In the genomic region with DNA sequence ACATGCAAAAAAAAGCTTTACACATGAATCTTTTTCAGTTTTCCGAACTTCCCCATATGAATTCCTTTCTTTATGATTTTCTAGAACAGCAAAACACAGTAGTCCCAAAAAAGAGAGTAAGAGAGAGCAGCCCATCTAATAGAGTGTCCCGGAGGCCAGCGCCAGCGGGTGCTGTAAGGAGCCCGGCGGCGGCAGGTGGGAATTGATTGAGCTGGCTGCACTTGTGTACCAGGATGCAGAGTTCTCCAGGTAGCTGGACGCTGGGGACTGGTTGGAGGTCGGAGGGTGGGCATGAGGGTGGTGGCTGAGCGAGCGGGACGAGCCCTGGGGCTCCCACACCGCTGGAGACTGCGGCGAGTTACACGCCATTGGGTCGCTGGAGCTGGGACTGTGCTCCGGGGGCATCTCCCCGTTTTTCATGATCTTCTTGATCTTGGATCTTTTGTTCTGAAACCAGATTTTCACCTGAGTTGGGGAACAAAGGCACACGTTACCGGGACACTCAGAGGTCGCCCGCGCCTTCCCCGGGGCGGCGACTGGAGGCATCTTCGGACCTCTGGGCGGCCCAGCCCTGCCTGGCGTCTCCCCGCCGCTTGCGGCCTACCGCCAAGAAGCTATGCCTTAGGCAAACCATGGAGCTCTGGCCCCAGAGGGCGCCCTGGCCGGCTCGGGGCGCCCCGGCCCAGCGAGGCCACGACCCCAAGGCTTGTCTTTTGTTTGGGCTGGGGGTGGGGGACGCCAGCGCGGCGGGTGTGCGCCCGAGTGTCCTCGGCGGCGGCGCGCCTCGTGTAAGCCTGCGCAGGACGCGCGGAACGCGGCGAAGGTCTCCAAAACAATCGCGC, we compare ENCODE assay signal across 19 cellular contexts. TPM values are rescaled to one million over a fixed set of nuclear protein-coding genes. Genes with fewer than 3 reads are reported as not detected.
DNase-seq lines count a peak whose midpoint lies in the region; ATAC-seq and TF ChIP-seq lines count a peak whose summit lies in the region.
"Had no signal": no experiment of that assay in that cellular context is flagged by ENCODE, and none has a peak within 500 bp of the region (broad histone marks: within the 10 kb centered on the region; RNA-seq: fewer than 3 reads in every experiment).

No MANE protein-coding gene starts in this region.

- no peak overlapping the region for H2AFZ ChIP-seq in OCI-LY7 (ENCODE audit: low read length)

- H3K36me3 Mint-ChIP-seq in mesothelial cell of epicardium: peaks cover 7% of the 10 kb centered on the region
- H3K36me3 Mint-ChIP-seq: activated naive CD8-positive, alpha-beta T cell; T-cell had no signal

- peak overlapping the region; percentile 33 for H3K27ac Mint-ChIP-seq in mesothelial cell of epicardium
- H3K27ac Mint-ChIP-seq: activated naive CD8-positive, alpha-beta T cell; HFFc6; T-cell had no signal

- 10% methylated on average over 62 of the region's 62 CpGs for WGBS in right cardiac atrium
- WGBS in heart left ventricle, 4 donors: 4 to 12% (median 10%) methylated on average over 22 to 62 of the region's 62 CpGs
- WGBS in ectodermal cell, 2 experiments: 1% methylated on average over 62 of the region's 62 CpGs

- BruUV-seq in OCI-LY7 (replicated peaks; lab: Mats Ljungman, UMichigan): no TSS peak

- H3K9me2 ChIP-seq in OCI-LY7 (ENCODE audit: insufficient read depth, low read length): no peaks in the 10 kb centered on the region

- peaks cover 94% of the 10 kb centered on the region for H3K27me3 Mint-ChIP-seq in mesothelial cell of epicardium (ENCODE audit: low read depth)

- TF ChIP-seq POLR2A in heart left ventricle (IDR thresholded peaks at IDR 0.05): no peak

- TF ChIP-seq CTCF in heart left ventricle (IDR thresholded peaks at IDR 0.05) (no peak), mesothelial cell of epicardium (IDR thresholded peaks at IDR 0.05; ENCODE audit: unreplicated experiment) (no peak), thoracic aorta (IDR thresholded peaks at IDR 0.05) (no peak), OCI-LY7 (conservative IDR thresholded peaks at IDR 0.05; ENCODE audit: low read length) (no peak)

- peaks cover 77% of the 10 kb centered on the region for H3K4me1 Mint-ChIP-seq in mesothelial cell of epicardium

- CTCF ChIA-PET in OCI-LY7 (lab: Charles Lee; ENCODE audit: unreplicated experiment): no interaction called here

- H3K27ac ChIP-seq in right cardiac atrium (ENCODE audit: low read length) (no peak overlapping the region), heart left ventricle (no peak overlapping the region), ectodermal cell (ENCODE audit: insufficient read depth, low read depth, low read length, poor library complexity, severe bottlenecking) (no peak overlapping the region), thoracic aorta (no peak overlapping the region), OCI-LY7 (ENCODE audit: low read depth, low read length, poor library complexity, severe bottlenecking) (no peak overlapping the region)
- H3K27ac ChIP-seq: gastroesophageal sphincter had no signal

- H3K36me3 ChIP-seq in heart left ventricle (no peaks in the 10 kb centered on the region), ectodermal cell (ENCODE audit: control insufficient read depth, insufficient read depth, low read length) (no peaks in the 10 kb centered on the region), thoracic aorta (no peaks in the 10 kb centered on the region), OCI-LY7 (ENCODE audit: insufficient read depth, low read length) (no peaks in the 10 kb centered on the region)
- H3K36me3 ChIP-seq: gastroesophageal sphincter had no signal

- no peaks in the 10 kb centered on the region for H4K20me1 ChIP-seq in OCI-LY7 (ENCODE audit: insufficient read depth, low read length)

- intact Hi-C loops in right cardiac atrium (cut with DNase I) (loop anchor here (10.0 kb wide), 3 partner anchors 606 to 1106 kb away; no protein-coding TSS in a partner anchor), heart left ventricle (cut with DNase I) (loop anchor here in 6 of 10 donors (10.0 kb wide), 4 partner anchors 306 to 1296 kb away; no protein-coding TSS in a partner anchor), OCI-LY7 (cut with micrococcal nuclease; ENCODE audit: unreplicated experiment) (no loop called here)

- no peaks in the 10 kb centered on the region for H3K9me3 Mint-ChIP-seq in mesothelial cell of epicardium
- H3K9me3 Mint-ChIP-seq: T-cell had no signal

- H3K27me3 ChIP-seq in right cardiac atrium (ENCODE audit: control insufficient read depth, insufficient read depth) (no peaks in the 10 kb centered on the region), heart left ventricle (peaks cover 56 to 99% (median 97%) of the 10 kb centered on the region in 9 donors), ectodermal cell (ENCODE audit: control insufficient read depth, insufficient read depth, low read length, poor library complexity, severe bottlenecking) (peaks cover 100% of the 10 kb centered on the region), thoracic aorta (replicated peaks; ENCODE audit: insufficient read depth) (peaks cover 38% of the 10 kb centered on the region)

- H3K4me3 ChIP-seq in right cardiac atrium (ENCODE audit: low read length) (peak overlapping the region; percentile 12), heart left ventricle (no peak overlapping the region), ectodermal cell (ENCODE audit: insufficient read depth, low read depth, low read length) (peak overlapping the region; percentile 20), thoracic aorta (peak overlapping the region; percentile 39), OCI-LY7 (ENCODE audit: low read depth, low read length, poor library complexity, severe bottlenecking) (no peak overlapping the region)
- H3K4me3 ChIP-seq: gastroesophageal sphincter, K562 had no signal

- ATAC-seq in right cardiac atrium: no peak
- no peak for ATAC-seq in heart left ventricle
- no peak for ATAC-seq in thoracic aorta (ENCODE audit: insufficient number of reproducible peaks, low FRiP score, low read depth)
- no peak for ATAC-seq in HG03135 (IDR thresholded peaks at IDR 0.05; ENCODE audit: unreplicated experiment)
- ATAC-seq: gastroesophageal sphincter, K562, T-cell had no signal

- peak overlapping the region; percentile 93 for H3K4me3 Mint-ChIP-seq in mesothelial cell of epicardium
- H3K4me3 Mint-ChIP-seq: HFFc6 had no signal

- no peaks in the 10 kb centered on the region for H3K79me2 ChIP-seq in OCI-LY7 (ENCODE audit: insufficient read depth, low read depth, low read length)

- POLR2A ChIA-PET in OCI-LY7 (lab: Charles Lee): no interaction called here

- peaks cover 8% of the 10 kb centered on the region for H3K4me1 ChIP-seq in right cardiac atrium (ENCODE audit: control insufficient read depth, insufficient read depth, low read length)
- peaks cover 0 to 59% (median 14%) of the 10 kb centered on the region in 12 donors for H3K4me1 ChIP-seq in heart left ventricle
- peaks cover 47% of the 10 kb centered on the region for H3K4me1 ChIP-seq in ectodermal cell (ENCODE audit: control insufficient read depth, insufficient read depth, low read length)
- H3K4me1 ChIP-seq in thoracic aorta (ENCODE audit: control insufficient read depth in 1 of 2, low read depth in 2 of 2): peaks cover 8 to 49% of the 10 kb centered on the region in 2 donors
- no peaks in the 10 kb centered on the region for H3K4me1 ChIP-seq in OCI-LY7 (ENCODE audit: insufficient read depth, low read length, poor library complexity, severe bottlenecking)
- H3K4me1 ChIP-seq: Caco-2 had no signal

- no peak for DNase-seq in right cardiac atrium
- no peak for DNase-seq in heart left ventricle
- no peak for DNase-seq in mesothelial cell of epicardium (ENCODE audit: low spot score in 2 of 2, unreplicated experiment in 2 of 2)
- DNase-seq in thoracic aorta (ENCODE audit: low spot score): no peak
- no peak for DNase-seq in OCI-LY7 (ENCODE audit: low spot score)
- no peak for DNase-seq in NCI-H1417 treated with DMSO at 0.1 percent for 48 hours (lab: John Stamatoyannopoulos, UW)
- DNase-seq: activated CD4-positive, CD25-positive, alpha-beta regulatory T cell; Caco-2; HFFc6; NCI-H1048; NCI-H2171; substantia nigra; T-cell had no signal

- H3K9me3 ChIP-seq in right cardiac atrium (ENCODE audit: control insufficient read depth, low read length) (peaks cover 2% of the 10 kb centered on the region), heart left ventricle (no peaks in the 10 kb centered on the region), ectodermal cell (ENCODE audit: control insufficient read depth, low read length) (no peaks in the 10 kb centered on the region), thoracic aorta (no peaks in the 10 kb centered on the region), OCI-LY7 (ENCODE audit: low read length) (no peaks in the 10 kb centered on the region)
- H3K9me3 ChIP-seq: Caco-2, gastroesophageal sphincter had no signal

- H3K4me2 ChIP-seq in OCI-LY7 (ENCODE audit: low read length): no peak overlapping the region

RNA-seq across cellular contexts. Expression of gene DLX5, which starts 3.8 kb away (rescaled TPM):
- not detected for total RNA-seq in right cardiac atrium
- 0.27 TPM for polyA plus RNA-seq in right cardiac atrium
- under 1 TPM in 3 of 9 donors, not detected in 6; 0.23 to 0.27 (median 0.25) TPM for total RNA-seq in heart left ventricle
- under 1 TPM in 1 of 2 donors, not detected in 1; 0.08 TPM for polyA plus RNA-seq in heart left ventricle
- polyA plus RNA-seq in ectodermal cell (2013, experiment 1 of 4): 0.74 TPM
- polyA plus RNA-seq in ectodermal cell (2013, experiment 2 of 4): 0.75 TPM
- polyA plus RNA-seq in ectodermal cell (2013, experiment 3 of 4): 0.96 TPM
- 1.1 TPM for polyA plus RNA-seq in ectodermal cell (2013, experiment 4 of 4)
- total RNA-seq in mesothelial cell of epicardium: 33.4 to 36.9 TPM (median 34.3 TPM) in 3 replicates
- total RNA-seq in thoracic aorta: under 1 TPM in 1 of 2 donors, not detected in 1; 0.92 TPM
- total RNA-seq in OCI-LY7 (2014; rRNA removed; shearing (Covaris generic)): not detected in 2 replicates
- total RNA-seq in OCI-LY7 (2022): not detected in 2 replicates
- total RNA-seq: bronchial epithelial cell, Caco-2, HFFc6, K562, T-cell had no signal
- polyA plus RNA-seq: K562 had no signal

RNA-seq across cellular contexts. Expression of gene DLX6, which starts 15.5 kb away (rescaled TPM):
- not detected for total RNA-seq in right cardiac atrium
- polyA plus RNA-seq in right cardiac atrium: not detected
- total RNA-seq in heart left ventricle: under 1 TPM in 1 of 9 donors, not detected in 8; 0.21 TPM
- polyA plus RNA-seq in heart left ventricle: not detected
- 0.46 TPM for polyA plus RNA-seq in ectodermal cell (2013, experiment 1 of 4)
- 0.20 TPM for polyA plus RNA-seq in ectodermal cell (2013, experiment 2 of 4)
- polyA plus RNA-seq in ectodermal cell (2013, experiment 3 of 4): 0.48 TPM
- 0.20 TPM for polyA plus RNA-seq in ectodermal cell (2013, experiment 4 of 4)
- total RNA-seq in mesothelial cell of epicardium: 10.4 to 11.1 TPM (median 10.9 TPM) in 3 replicates
- total RNA-seq in thoracic aorta: not detected
- total RNA-seq in OCI-LY7 (2014; rRNA removed; shearing (Covaris generic)): not detected in 2 replicates
- total RNA-seq in OCI-LY7 (2022): not detected in 2 replicates
- total RNA-seq: bronchial epithelial cell, HFFc6, K562, T-cell had no signal
- polyA plus RNA-seq: K562 had no signal

Comparison
In these comparisons a context has a peak if more than half of its experiments do, and no peak if none do; other contexts are left out.
1. H3K4me3 ChIP-seq: peak in right cardiac atrium (single experiment), ectodermal cell (single experiment) and thoracic aorta (single experiment); none in heart left ventricle (0 of 12) and OCI-LY7 (single experiment).
2. RNA of gene DLX5, which starts 3.8 kb away (total RNA-seq): 33.4 to 36.9 TPM in mesothelial cell of epicardium; 0.92 TPM in thoracic aorta, 0.23 to 0.27 TPM in heart left ventricle, not detected in right cardiac atrium and not detected in OCI-LY7; every median in the first group is over 10 times any median in the second.